ENCODE assay signal across 15 cellular contexts in the genomic region with DNA sequence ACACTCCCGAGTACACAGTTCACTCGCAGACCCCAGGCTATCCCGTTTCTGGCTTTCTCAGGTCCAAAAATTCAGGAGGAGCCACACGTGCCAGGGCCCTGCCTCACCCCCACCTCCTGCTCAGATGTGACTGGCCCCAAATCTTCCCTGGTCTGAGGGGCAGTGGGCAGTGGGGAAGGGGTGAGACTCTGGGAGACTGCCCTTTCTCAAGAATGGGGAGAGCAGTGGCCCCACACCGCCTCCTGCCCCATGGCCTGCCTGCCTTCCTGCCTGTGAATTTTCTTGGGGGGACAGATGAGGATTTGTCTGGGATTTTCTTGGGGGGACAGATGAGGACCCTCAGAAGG.
"Had no signal": no experiment of that assay in that cellular context is flagged by ENCODE, and none has a peak within 500 bp of the region (broad histone marks: within the 10 kb centered on the region; RNA-seq: fewer than 3 reads in every experiment).

No MANE protein-coding gene starts in this region.

- H3K4me1 Mint-ChIP-seq: natural killer cell; neural crest cell; stimulated activated memory B cell treated with anti-CD40 and anti-IgM and Interleukin-4, amounts not matched to agents 10 μg/mL and 1 μg/mL and 100 μg/mL, for 72 hours had no signal

- H3K27ac Mint-ChIP-seq: natural killer cell; stimulated activated memory B cell treated with anti-CD40 and anti-IgM and Interleukin-4, amounts not matched to agents 10 μg/mL and 1 μg/mL and 100 μg/mL, for 72 hours had no signal

- H3K36me3 ChIP-seq: lower lobe of right lung, right lobe of liver, tibial nerve, upper lobe of left lung had no signal

- H3K4me3 Mint-ChIP-seq: natural killer cell; neural crest cell; stimulated activated memory B cell treated with anti-CD40 and anti-IgM and Interleukin-4, amounts not matched to agents 10 μg/mL and 1 μg/mL and 100 μg/mL, for 72 hours had no signal

- DNase-seq: effector CD4-positive, alpha-beta T cell; head of caudate nucleus; left ventricle myocardium superior; lower lobe of right lung; natural killer cell; retina; stimulated activated CD4-positive, alpha-beta T cell treated with anti-CD3 and anti-CD28 coated beads, Interleukin-4, amount 100 ng/mL, for 4 hours; stimulated activated naive CD8-positive, alpha-beta T cell treated with anti-CD3 and anti-CD28 coated beads, Interleukin-15, Interleukin-2, amounts not matched to agents 100 U/mL and 50 U/mL, for 24 hours; testis; upper lobe of left lung had no signal

- H3K4me1 ChIP-seq: lower lobe of right lung, right lobe of liver, tibial nerve, upper lobe of left lung had no signal

- H3K27ac ChIP-seq: lower lobe of right lung, right lobe of liver, testis, tibial nerve, upper lobe of left lung had no signal

- H3K9me3 ChIP-seq: lower lobe of right lung, right lobe of liver, testis, tibial nerve, upper lobe of left lung had no signal

- H3K36me3 Mint-ChIP-seq: natural killer cell; stimulated activated memory B cell treated with anti-CD40 and anti-IgM and Interleukin-4, amounts not matched to agents 10 μg/mL and 1 μg/mL and 100 μg/mL, for 72 hours had no signal

- H3K4me3 ChIP-seq: dorsolateral prefrontal cortex, lower lobe of right lung, right lobe of liver, testis, tibial nerve, upper lobe of left lung had no signal

- H3K9me3 Mint-ChIP-seq: natural killer cell; neural crest cell; stimulated activated memory B cell treated with anti-CD40 and anti-IgM and Interleukin-4, amounts not matched to agents 10 μg/mL and 1 μg/mL and 100 μg/mL, for 72 hours had no signal

- H3K27me3 ChIP-seq: right lobe of liver, testis, upper lobe of left lung had no signal

- ATAC-seq: left ventricle myocardium superior; lower lobe of right lung; natural killer cell; right lobe of liver; stimulated activated naive CD8-positive, alpha-beta T cell treated with anti-CD3 and anti-CD28 coated beads, Interleukin-15, Interleukin-2, amounts not matched to agents 100 U/mL and 50 U/mL, for 24 hours had no signal
